ENCODE assay signal across 23 cellular contexts in the genomic region with DNA sequence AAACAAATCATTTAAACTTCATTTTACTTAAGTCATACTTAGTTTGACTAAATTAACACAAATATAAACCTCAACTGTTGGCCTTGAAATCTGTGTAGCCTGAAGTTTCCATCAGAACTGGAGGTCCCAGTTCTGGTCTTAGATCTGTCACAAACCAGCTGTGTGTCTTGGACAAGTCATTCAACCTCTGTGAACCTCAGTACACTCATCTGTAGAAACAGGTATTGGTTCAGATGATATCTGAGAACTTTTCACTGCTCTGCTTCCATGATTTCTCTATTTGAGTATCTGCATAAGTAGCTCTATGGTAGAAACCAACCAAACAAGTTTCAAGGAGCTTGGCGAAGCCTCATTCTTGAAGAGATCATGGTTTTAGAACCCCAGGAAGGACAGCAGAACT.
"Had no signal": no experiment of that assay in that cellular context is flagged by ENCODE, and none has a peak within 500 bp of the region (broad histone marks: within the 10 kb centered on the region; RNA-seq: fewer than 3 reads in every experiment).

No MANE protein-coding gene starts in this region.

- ATAC-seq: foreskin keratinocyte; lower lobe of right lung; naive thymus-derived CD8-positive, alpha-beta T cell had no signal

- H3K27ac Mint-ChIP-seq: endodermal cell; naive thymus-derived CD8-positive, alpha-beta T cell; stimulated activated naive CD8-positive, alpha-beta T cell treated with anti-CD3 and anti-CD28 coated beads, Interleukin-15, Interleukin-2, amounts not matched to agents 100 ng/mL and 50 ng/mL, for 24 hours had no signal

- H3K36me3 ChIP-seq: prostate gland, right atrium auricular region, suprapubic skin, uterus had no signal

- H3K27ac ChIP-seq: dorsolateral prefrontal cortex, epithelial cell of prostate, foreskin keratinocyte, lower lobe of right lung, prostate gland, right atrium auricular region, suprapubic skin, transverse colon, uterus, VCaP had no signal

- H3K4me1 ChIP-seq: prostate gland had no signal

- H3K27me3 ChIP-seq: dorsolateral prefrontal cortex, foreskin keratinocyte, right atrium auricular region, suprapubic skin, transverse colon, uterus had no signal

- DNase-seq: activated CD4-positive, alpha-beta T cell treated with anti-CD3 and anti-CD28 coated beads, Interleukin-2, amount 50 U/mL, for 4 hours; activated CD4-positive, CD25-positive, alpha-beta regulatory T cell treated with anti-CD3 and anti-CD28 coated beads, Interleukin-2, amount 50 U/mL, for 72 hours; activated naive CD4-positive, alpha-beta T cell; caudate nucleus; dorsolateral prefrontal cortex; endodermal cell; foreskin keratinocyte; glutamatergic neuron; hippocampal formation; islet precursor cell; lower lobe of right lung; naive thymus-derived CD8-positive, alpha-beta T cell; stimulated activated CD4-positive, alpha-beta T cell treated with anti-CD3 and anti-CD28 coated beads, Interleukin-12 subunit alpha, Interleukin-12 subunit beta, amount 100 ng/mL, for 4 hours; stimulated activated CD4-positive, alpha-beta T cell treated with anti-CD3 and anti-CD28 coated beads, Interleukin-2, amount 100 ng/mL, for 24 hours; transverse colon; uterus had no signal

- H3K27me3 Mint-ChIP-seq: brain; naive thymus-derived CD8-positive, alpha-beta T cell; stimulated activated naive CD8-positive, alpha-beta T cell treated with anti-CD3 and anti-CD28 coated beads, Interleukin-15, Interleukin-2, amounts not matched to agents 100 ng/mL and 50 ng/mL, for 24 hours had no signal

- H3K4me3 ChIP-seq: dorsolateral prefrontal cortex, lower lobe of right lung, prostate gland, right atrium auricular region, suprapubic skin, transverse colon, uterus had no signal

- H3K9me3 ChIP-seq: lower lobe of right lung, prostate gland, right atrium auricular region, suprapubic skin, transverse colon, uterus had no signal

- H3K9me3 Mint-ChIP-seq: brain; endodermal cell; naive thymus-derived CD8-positive, alpha-beta T cell; stimulated activated naive CD8-positive, alpha-beta T cell treated with anti-CD3 and anti-CD28 coated beads, Interleukin-15, Interleukin-2, amounts not matched to agents 100 ng/mL and 50 ng/mL, for 24 hours had no signal

- H3K4me3 Mint-ChIP-seq: brain; endodermal cell; naive thymus-derived CD8-positive, alpha-beta T cell; stimulated activated naive CD8-positive, alpha-beta T cell treated with anti-CD3 and anti-CD28 coated beads, Interleukin-15, Interleukin-2, amounts not matched to agents 100 ng/mL and 50 ng/mL, for 24 hours had no signal
